Comparison of ENCODE assay signal across 13 cellular contexts in genomic region chr6:158041370-158041769, GRCh38. TPM values are rescaled to one million over a fixed set of nuclear protein-coding genes. Genes with fewer than 3 reads are reported as not detected.
DNase-seq lines count a peak whose midpoint lies in the region; ATAC-seq and TF ChIP-seq lines count a peak whose summit lies in the region.
"Had no signal": no experiment of that assay in that cellular context is flagged by ENCODE, and none has a peak within 500 bp of the region (broad histone marks: within the 10 kb centered on the region; RNA-seq: fewer than 3 reads in every experiment).

No MANE protein-coding gene starts in this region.

- 88 to 97% methylated on average over 3 to 4 of the region's 4 CpGs for WGBS in mesodermal cell (ENCODE audit: insufficient coverage in 2 of 2), 2 experiments
- 74% methylated on average over 4 of the region's 4 CpGs for WGBS in urinary bladder

- H3K9me3 Mint-ChIP-seq in activated T-cell treated with anti-CD3 and anti-CD28 coated beads, Interleukin-2, amount 50 U/mL, for 24 hours, result no peaks in the 10 kb centered on the region
- no peaks in the 10 kb centered on the region for H3K9me3 Mint-ChIP-seq in T-helper 2 cell treated with Interferon-gamma antibody and Interleukin-4, amounts not matched to agents 5 μg/mL and 100 μg/mL, for 36 hours
- H3K9me3 Mint-ChIP-seq: H9; stimulated activated naive CD8-positive, alpha-beta T cell treated with anti-CD3 and anti-CD28 coated beads, Interleukin-15, Interleukin-2, amounts not matched to agents 100 ng/mL and 50 ng/mL, for 24 hours had no signal

- H3K27ac Mint-ChIP-seq in activated T-cell treated with anti-CD3 and anti-CD28 coated beads, Interleukin-2, amount 50 U/mL, for 24 hours, result peak overlapping the region; percentile 12
- H3K27ac Mint-ChIP-seq in T-helper 2 cell treated with Interferon-gamma antibody and Interleukin-4, amounts not matched to agents 5 μg/mL and 100 μg/mL, for 36 hours, result no peak overlapping the region
- H3K27ac Mint-ChIP-seq: activated B cell treated with CpG ODN at 0.5 μM for 24 hours; stimulated activated naive CD8-positive, alpha-beta T cell treated with anti-CD3 and anti-CD28 coated beads, Interleukin-15, Interleukin-2, amounts not matched to agents 100 ng/mL and 50 ng/mL, for 24 hours had no signal

- no peak for TF ChIP-seq CTCF in coronary artery (IDR thresholded peaks at IDR 0.05)

- H3K4me3 Mint-ChIP-seq in activated T-cell treated with anti-CD3 and anti-CD28 coated beads, Interleukin-2, amount 50 U/mL, for 24 hours, result no peak overlapping the region
- no peak overlapping the region for H3K4me3 Mint-ChIP-seq in T-helper 2 cell treated with Interferon-gamma antibody and Interleukin-4, amounts not matched to agents 5 μg/mL and 100 μg/mL, for 36 hours
- H3K4me3 Mint-ChIP-seq: activated B cell treated with CpG ODN at 0.5 μM for 24 hours; H9; stimulated activated naive CD8-positive, alpha-beta T cell treated with anti-CD3 and anti-CD28 coated beads, Interleukin-15, Interleukin-2, amounts not matched to agents 100 ng/mL and 50 ng/mL, for 24 hours had no signal

- ATAC-seq in GM19397 (IDR thresholded peaks at IDR 0.05; ENCODE audit: unreplicated experiment), result no peak
- no peak for ATAC-seq in GM18867 (IDR thresholded peaks at IDR 0.05; ENCODE audit: unreplicated experiment)

- no peaks in the 10 kb centered on the region for H3K27me3 Mint-ChIP-seq in activated T-cell treated with anti-CD3 and anti-CD28 coated beads, Interleukin-2, amount 50 U/mL, for 24 hours
- no peaks in the 10 kb centered on the region for H3K27me3 Mint-ChIP-seq in T-helper 2 cell treated with Interferon-gamma antibody and Interleukin-4, amounts not matched to agents 5 μg/mL and 100 μg/mL, for 36 hours (ENCODE audit: low read depth)
- H3K27me3 Mint-ChIP-seq: activated B cell treated with CpG ODN at 0.5 μM for 24 hours; stimulated activated naive CD8-positive, alpha-beta T cell treated with anti-CD3 and anti-CD28 coated beads, Interleukin-15, Interleukin-2, amounts not matched to agents 100 ng/mL and 50 ng/mL, for 24 hours had no signal

- no peaks in the 10 kb centered on the region for H3K9me3 ChIP-seq in mesodermal cell (ENCODE audit: control insufficient read depth, low read length)

- peak overlapping the region; percentile 92 to 99 for H3K27ac ChIP-seq in coronary artery
- peak overlapping the region; percentile 98 for H3K27ac ChIP-seq in mesodermal cell (ENCODE audit: low read depth, low read length, severe bottlenecking)
- peak overlapping the region; percentile 26 for H3K27ac ChIP-seq in urinary bladder (ENCODE audit: low read depth)

- H3K4me1 ChIP-seq in mesodermal cell (ENCODE audit: control insufficient read depth, insufficient read depth, low read length, poor library complexity, severe bottlenecking), result peaks cover 65% of the 10 kb centered on the region
- H3K4me1 ChIP-seq in urinary bladder (ENCODE audit: insufficient read depth), result peaks cover 2% of the 10 kb centered on the region

- H3K36me3 ChIP-seq in mesodermal cell (ENCODE audit: control insufficient read depth, insufficient read depth, low read length), result peaks cover 33% of the 10 kb centered on the region
- H3K36me3 ChIP-seq in urinary bladder (ENCODE audit: insufficient read depth), result no peaks in the 10 kb centered on the region

- peaks cover 57% of the 10 kb centered on the region for H3K4me1 Mint-ChIP-seq in activated T-cell treated with anti-CD3 and anti-CD28 coated beads, Interleukin-2, amount 50 U/mL, for 24 hours (ENCODE audit: low read depth)
- peaks cover 23% of the 10 kb centered on the region for H3K4me1 Mint-ChIP-seq in T-helper 2 cell treated with Interferon-gamma antibody and Interleukin-4, amounts not matched to agents 5 μg/mL and 100 μg/mL, for 36 hours (ENCODE audit: low read depth)

- no peak overlapping the region for H3K4me3 ChIP-seq in coronary artery
- no peak overlapping the region for H3K4me3 ChIP-seq in mesodermal cell (ENCODE audit: extremely low read depth, insufficient read depth, low read length, poor library complexity, severe bottlenecking)
- H3K4me3 ChIP-seq in urinary bladder (ENCODE audit: low read depth, low read length), result no peak overlapping the region

- DNase-seq in activated T-cell treated with anti-CD3 and anti-CD28 coated beads, Interleukin-2, amount 50 U/mL, for 24 hours, result no peak
- DNase-seq in activated T-cell treated with anti-CD3 and anti-CD28 coated beads, Interleukin-2, amount 50 U/mL, for 48 hours, result no peak
- DNase-seq in coronary artery (ENCODE audit: low spot score), result no peak
- no peak for DNase-seq in T-helper 2 cell treated with Interferon-gamma antibody and Interleukin-4, amounts not matched to agents 5 μg/mL and 100 μg/mL, for 36 hours (ENCODE audit: low spot score)
- DNase-seq: activated B cell treated with CpG ODN at 0.5 μM for 24 hours, foreskin fibroblast, GF-D8, H9 had no signal

- H3K36me3 Mint-ChIP-seq in activated T-cell treated with anti-CD3 and anti-CD28 coated beads, Interleukin-2, amount 50 U/mL, for 24 hours (ENCODE audit: low read depth), result peaks cover 64% of the 10 kb centered on the region
- H3K36me3 Mint-ChIP-seq in T-helper 2 cell treated with Interferon-gamma antibody and Interleukin-4, amounts not matched to agents 5 μg/mL and 100 μg/mL, for 36 hours (ENCODE audit: low read depth), result peaks cover 17% of the 10 kb centered on the region

RNA-seq across cellular contexts. Expression of gene SYNJ2, which starts 59.7 kb away (rescaled TPM):
- polyA plus RNA-seq in mesodermal cell (2013, experiment 1 of 2), result 12.6 TPM
- 9.9 TPM for polyA plus RNA-seq in mesodermal cell (2013, experiment 2 of 2)
- 14.3 TPM for total RNA-seq in urinary bladder
- 10.7 TPM for polyA plus RNA-seq in urinary bladder

Comparison
In these comparisons a context has a peak if more than half of its experiments do, and no peak if none do; other contexts are left out.
1. H3K27ac ChIP-seq: peak in every context shown above with its lines; median percentile 98 in mesodermal cell; 96 in coronary artery; 26 in urinary bladder.